Comparison of ENCODE assay signal across 28 cellular contexts in genomic region chr12:66199141-66199540, GRCh38.
"Had no signal": no experiment of that assay in that cellular context is flagged by ENCODE, and none has a peak within 500 bp of the region (broad histone marks: within the 10 kb centered on the region; RNA-seq: fewer than 3 reads in every experiment).

No MANE protein-coding gene starts in this region.

- H3K4me3 ChIP-seq: coronary artery, esophagus muscularis mucosa, gastrocnemius medialis had no signal

- DNase-seq: activated CD4-positive, alpha-beta memory T cell treated with anti-CD3 and anti-CD28 coated beads, Interleukin-2, amount 10 ng/mL, durations not matched to agents 7 days and 5 days; activated CD4-positive, alpha-beta T cell treated with anti-CD3 and anti-CD28 coated beads for 1 hour; activated CD4-positive, alpha-beta T cell treated with anti-CD3 and anti-CD28 coated beads for 4 hours; activated CD4-positive, alpha-beta T cell treated with anti-CD3 and anti-CD28 coated beads, Interleukin-2, amount 10 ng/mL, durations not matched to agents 7 days and 5 days; activated CD4-positive, alpha-beta T cell treated with anti-CD3 and anti-CD28 coated beads, Interleukin-2, amount 50 U/mL, for 4 hours; activated CD8-positive, alpha-beta memory T cell treated with anti-CD3 and anti-CD28 coated beads, Interleukin-2, amount 50 U/mL, for 48 hours; activated gamma-delta T cell treated with Interleukin-2 at 50 U/mL for 16 hours; activated naive CD4-positive, alpha-beta T cell treated with anti-CD3 and anti-CD28 coated beads, Interleukin-2, amount 50 U/mL, for 16 hours; activated naive CD4-positive, alpha-beta T cell treated with Interleukin-2 at 50 U/mL for 16 hours; activated T-cell treated with anti-CD3 and anti-CD28 coated beads for 4 hours; activated T-cell treated with anti-CD3 and anti-CD28 coated beads, Interleukin-2, amount 50 U/mL, for 24 hours; activated T-cell treated with anti-CD3 and anti-CD28 coated beads, Interleukin-2, amount 50 U/mL, for 72 hours; amniotic stem cell; anterior cingulate cortex; brain microvascular endothelial cell; dermis blood vessel endothelial cell; effector CD4-positive, alpha-beta T cell; effector memory CD8-positive, alpha-beta T cell; erythroblast; gastrocnemius medialis; T-helper 2 cell had no signal

- FAIRE-seq: astrocyte, bronchial epithelial cell had no signal

- H3K9me3 ChIP-seq: gastrocnemius medialis had no signal

- H3K36me3 ChIP-seq: brain microvascular endothelial cell, gastrocnemius medialis had no signal

- H3K4me1 Mint-ChIP-seq: central memory CD8-positive, alpha-beta T cell had no signal

- H3K27ac Mint-ChIP-seq: activated CD4-positive, alpha-beta memory T cell treated with anti-CD3 and anti-CD28 coated beads, Interleukin-2, amount 10 ng/mL, durations not matched to agents 7 days and 5 days; activated CD4-positive, alpha-beta T cell treated with anti-CD3 and anti-CD28 coated beads, Interleukin-2, amount 10 ng/mL, durations not matched to agents 7 days and 5 days; activated naive CD8-positive, alpha-beta T cell; activated T-cell treated with anti-CD3 and anti-CD28 coated beads, Interleukin-2, amount 50 U/mL, for 24 hours; activated T-cell treated with anti-CD3 and anti-CD28 coated beads, Interleukin-2, amount 50 U/mL, for 72 hours; effector memory CD8-positive, alpha-beta T cell had no signal

- H3K9me3 Mint-ChIP-seq: central memory CD8-positive, alpha-beta T cell; effector memory CD8-positive, alpha-beta T cell had no signal

- H3K27ac ChIP-seq: brain microvascular endothelial cell, coronary artery, esophagus muscularis mucosa, foreskin keratinocyte, gastrocnemius medialis had no signal

- H3K27me3 Mint-ChIP-seq: activated CD4-positive, alpha-beta T cell treated with anti-CD3 and anti-CD28 coated beads, Interleukin-2, amount 10 ng/mL, durations not matched to agents 7 days and 5 days had no signal

- H3K27me3 ChIP-seq: brain microvascular endothelial cell had no signal

- H3K4me3 Mint-ChIP-seq: activated CD4-positive, alpha-beta memory T cell treated with anti-CD3 and anti-CD28 coated beads, Interleukin-2, amount 10 ng/mL, durations not matched to agents 7 days and 5 days; activated CD4-positive, alpha-beta T cell treated with anti-CD3 and anti-CD28 coated beads, Interleukin-2, amount 10 ng/mL, durations not matched to agents 7 days and 5 days; activated naive CD8-positive, alpha-beta T cell; activated T-cell treated with anti-CD3 and anti-CD28 coated beads, Interleukin-2, amount 50 U/mL, for 24 hours; activated T-cell treated with anti-CD3 and anti-CD28 coated beads, Interleukin-2, amount 50 U/mL, for 72 hours; central memory CD8-positive, alpha-beta T cell; effector memory CD8-positive, alpha-beta T cell had no signal

- ATAC-seq: activated T-cell treated with anti-CD3 and anti-CD28 coated beads, Interleukin-2, amount 50 U/mL, for 72 hours; effector memory CD8-positive, alpha-beta T cell; foreskin keratinocyte; gastrocnemius medialis had no signal

- H3K4me1 ChIP-seq: foreskin keratinocyte, gastrocnemius medialis had no signal
